ENCODE assay signal across 31 cellular contexts in genomic region chr6:115832186-115832585, GRCh38.
"Had no signal": no experiment of that assay in that cellular context is flagged by ENCODE, and none has a peak within 500 bp of the region (broad histone marks: within the 10 kb centered on the region; RNA-seq: fewer than 3 reads in every experiment).

No MANE protein-coding gene starts in this region.

- DNase-seq: Karpas-422, Kasumi-1, MM.1S, MV-4-11, NCI-H1048, NCI-H1092, NCI-H1092 treated with DMSO at 0.1 percent for 48 hours, NCI-H1105, NCI-H1105 treated with DMSO at 0.1 percent for 48 hours, NCI-H1417 treated with DMSO at 0.1 percent for 48 hours, NCI-H1436, NCI-H1436 treated with DMSO at 0.1 percent for 48 hours, NCI-H146, NCI-H1694, NCI-H1694 treated with DMSO at 0.1 percent for 48 hours, NCI-H187, NCI-H187 treated with DMSO at 0.1 percent for 48 hours, NCI-H1930, NCI-H2029, NCI-H2029 treated with DMSO at 0.1 percent for 48 hours, NCI-H2081, NCI-H2081 treated with DMSO at 0.1 percent for 48 hours, NCI-H2107, NCI-H2171, NCI-H2171 treated with DMSO at 0.1 percent for 48 hours, NCI-H2227 treated with DMSO at 0.1 percent for 48 hours, NCI-H345, NCI-H510A, NCI-H510A treated with DMSO at 0.1 percent for 48 hours, NCI-H524 had no signal

- H3K36me3 ChIP-seq: MG63 had no signal

- H3K4me3 ChIP-seq: MG63 had no signal

- H3K9me3 ChIP-seq: MG63 had no signal
